Comparison of ENCODE assay signal across 11 cellular contexts in genomic region chr18:9835112-9835755, GRCh38. TPM values are rescaled to one million over a fixed set of nuclear protein-coding genes. Genes with fewer than 3 reads are reported as not detected.
DNase-seq lines count a peak whose midpoint lies in the region; ATAC-seq and TF ChIP-seq lines count a peak whose summit lies in the region.
"Had no signal": no experiment of that assay in that cellular context is flagged by ENCODE, and none has a peak within 500 bp of the region (broad histone marks: within the 10 kb centered on the region; RNA-seq: fewer than 3 reads in every experiment).

No MANE protein-coding gene starts in this region.

- no peak overlapping the region for H3K9ac ChIP-seq in mammary epithelial cell (ENCODE audit: insufficient read depth, low read length)

- peak overlapping the region; percentile 35 for H3K4me2 ChIP-seq in mammary epithelial cell (ENCODE audit: insufficient read depth, low read depth, low read length)

- peak; percentile 9 for ATAC-seq in lung (ENCODE audit: insufficient read depth, low FRiP score)

- no TSS peak for BruUV-seq in mammary epithelial cell (replicated peaks; lab: Mats Ljungman, UMichigan)

- H3K4me1 ChIP-seq in mammary epithelial cell (ENCODE audit: insufficient read depth, low read length), result peaks cover 12% of the 10 kb centered on the region
- H3K4me1 ChIP-seq in lung (ENCODE audit: control insufficient read depth in 2 of 2, insufficient read depth in 2 of 2, low read length in 2 of 2), result peaks cover 0 to 12% of the 10 kb centered on the region in 2 donors
- H3K4me1 ChIP-seq in vagina, result peaks cover 26% of the 10 kb centered on the region

- H3K9me3 ChIP-seq in mammary epithelial cell (replicated peaks; ENCODE audit: insufficient read depth, low read length) (no peaks in the 10 kb centered on the region), lung (ENCODE audit: control insufficient read depth in 2 of 2, insufficient read depth in 1 of 2, low read length in 1 of 2) (no peaks in the 10 kb centered on the region), vagina (no peaks in the 10 kb centered on the region)

- DNase-seq in NCI-H510A treated with DMSO at 0.1 percent for 48 hours (lab: John Stamatoyannopoulos, UW) (peak; percentile 15), NCI-H510A (lab: John Stamatoyannopoulos, UW) (no peak), mammary epithelial cell (peak; percentile 27), lung (ENCODE audit: low spot score) (no peak), vagina (ENCODE audit: extremely low spot score in 2 of 2) (no peak), GDM1 (lab: John Stamatoyannopoulos, UW) (no peak), H4 (ENCODE audit: low spot score) (no peak), MV-4-11 (lab: John Stamatoyannopoulos, UW) (no peak)
- DNase-seq: activated T-cell treated with anti-CD3 and anti-CD28 coated beads, Interleukin-2, amount 50 U/mL, for 1 hour; GF-D8; stimulated activated CD4-positive, alpha-beta T cell treated with anti-CD3 and anti-CD28 coated beads, Interleukin-1b, Interleukin-23, amount 100 ng/mL, for 48 hours had no signal

- CTCF ChIA-PET in mammary epithelial cell (lab: Charles Lee; ENCODE audit: low non-redundant PET), result interaction anchor here (0.6 kb wide), 1 partner anchor 19 kb away, joined by 3 read pairs; no protein-coding TSS in a partner anchor

- H3K27me3 ChIP-seq in mammary epithelial cell (ENCODE audit: insufficient read depth, low read length) (no peaks in the 10 kb centered on the region), lung (ENCODE audit: control insufficient read depth, insufficient read depth) (no peaks in the 10 kb centered on the region), vagina (no peaks in the 10 kb centered on the region)

- H3K79me2 ChIP-seq in mammary epithelial cell (ENCODE audit: insufficient read depth, low read length), result peaks cover 6% of the 10 kb centered on the region

- TF ChIP-seq POLR2A in vagina (IDR thresholded peaks at IDR 0.05), result no peak

- H2AFZ ChIP-seq in mammary epithelial cell (ENCODE audit: low read depth, low read length), result no peak overlapping the region

- H3K4me3 ChIP-seq in mammary epithelial cell (replicated peaks in 1 of 3; ENCODE audit: insufficient read depth in 1 of 3, low read depth in 2 of 3, low read length in 3 of 3), result no peak overlapping the region
- no peak overlapping the region for H3K4me3 ChIP-seq in lung
- no peak overlapping the region for H3K4me3 ChIP-seq in vagina

- in situ Hi-C loops in mammary epithelial cell (cut with MboI; ENCODE audit: low sequenced_read_pairs in 2 of 2), result no loop called here

- no peaks in the 10 kb centered on the region for H4K20me1 ChIP-seq in mammary epithelial cell (ENCODE audit: insufficient read depth, low read length)

- TF ChIP-seq CTCF in mammary epithelial cell (conservative IDR thresholded peaks at IDR 0.05 in 1 of 2, IDR thresholded peaks at IDR 0.05 in 1 of 2; ENCODE audit: extremely low read depth in 1 of 2, insufficient read depth in 1 of 2, low read depth in 1 of 2, low read length in 2 of 2) (no peak), lung (IDR thresholded peaks at IDR 0.05; ENCODE audit: control extremely low read depth, extremely low read depth) (no peak), vagina (IDR thresholded peaks at IDR 0.05) (no peak)

- dilution Hi-C loops in mammary epithelial cell (cut with HindIII; ENCODE audit: low sequenced_read_pairs), result no loop called here

- WGBS in mammary epithelial cell (ENCODE audit: low coverage, missing lambda C conversion rate), result 56% methylated on average over 11 of the region's 11 CpGs
- 68 to 86% methylated on average over 11 of the region's 11 CpGs for WGBS in lung, 2 donors

- intact Hi-C loops in mammary epithelial cell (cut with micrococcal nuclease) (no loop called here), vagina (cut with DNase I) (no loop called here)

- no peak overlapping the region for H3K27ac ChIP-seq in mammary epithelial cell (ENCODE audit: insufficient read depth, low read depth, low read length)
- H3K27ac ChIP-seq in lung (ENCODE audit: low read depth in 1 of 2, low read length in 1 of 2), result peak overlapping the region in 1 of 2 donors; percentile 80
- peak overlapping the region; percentile 34 for H3K27ac ChIP-seq in vagina

- H3K36me3 ChIP-seq in mammary epithelial cell (ENCODE audit: insufficient read depth, low read length) (no peaks in the 10 kb centered on the region), lung (ENCODE audit: control insufficient read depth in 2 of 2, insufficient read depth in 2 of 2, low read length in 2 of 2) (no peaks in the 10 kb centered on the region), vagina (no peaks in the 10 kb centered on the region)

RNA-seq across cellular contexts. Expression of gene TXNDC2, which starts 50.5 kb away (rescaled TPM):
- not detected for total RNA-seq in mammary epithelial cell
- 0.09 TPM for polyA plus RNA-seq in mammary epithelial cell
- polyA minus RNA-seq in mammary epithelial cell, result 0.67 TPM
- under 1 TPM in 1 of 2 donors, not detected in 1; 0.12 TPM for total RNA-seq in lung
- under 1 TPM; 0.16 to 0.19 TPM for polyA plus RNA-seq in lung
- total RNA-seq in vagina, result 0.49 TPM
- total RNA-seq in H4 (2014; rRNA removed; shearing (Covaris generic)), result 0.29 and 0.55 TPM in 2 replicates

Comparison
In these comparisons a context has a peak if more than half of its experiments do, and no peak if none do; other contexts are left out.
1. DNase-seq: peak in NCI-H510A treated with DMSO at 0.1 percent for 48 hours (single experiment) and mammary epithelial cell (single experiment); none in NCI-H510A (single experiment), lung (single experiment), vagina (0 of 2), GDM1 (single experiment), H4 (single experiment) and MV-4-11 (single experiment).